In the genomic region with DNA sequence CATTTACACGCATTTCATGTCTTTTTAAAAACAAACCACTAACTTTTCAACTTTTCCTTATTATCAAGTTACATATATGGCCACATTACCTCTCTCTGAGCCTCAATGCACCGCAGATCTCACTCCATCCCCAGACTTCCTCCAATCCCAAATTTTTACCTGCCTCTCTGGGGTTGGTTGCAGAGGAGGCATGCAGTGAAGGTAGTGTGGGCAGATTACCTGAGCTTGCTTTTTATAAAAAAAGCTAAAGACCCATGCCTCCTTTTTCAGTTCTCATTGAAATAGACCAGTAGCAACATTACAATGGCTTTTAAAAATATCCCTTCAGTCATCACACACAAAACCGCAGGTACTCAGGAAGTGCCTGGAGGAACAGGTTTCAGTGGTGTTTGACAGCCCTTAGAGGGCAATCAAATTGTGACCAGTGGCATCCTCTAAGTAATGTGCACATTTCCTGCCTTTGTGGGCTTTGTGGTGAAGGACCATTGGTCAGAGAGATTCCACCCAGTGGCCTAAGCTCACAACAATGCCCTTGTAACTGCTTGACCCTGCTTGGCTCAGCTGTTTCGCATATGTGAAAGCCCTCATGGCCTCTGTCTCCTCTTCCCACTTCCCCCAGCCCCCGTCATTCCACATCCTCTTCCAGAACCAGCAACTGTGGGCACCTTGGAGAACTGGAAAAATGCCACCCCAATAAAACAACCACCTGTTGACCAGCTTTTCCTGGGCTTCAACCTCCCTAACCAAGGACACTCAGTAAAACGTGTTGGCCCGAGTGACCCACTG, we compare ENCODE assay signal across 8 cellular contexts. TPM values are rescaled to one million over a fixed set of nuclear protein-coding genes. Genes with fewer than 3 reads are reported as not detected.
DNase-seq lines count a peak whose midpoint lies in the region; ATAC-seq, FAIRE-seq and TF ChIP-seq lines count a peak whose summit lies in the region.

No MANE protein-coding gene starts in this region.

- H3K4me2 ChIP-seq in astrocyte (ENCODE audit: low read length), result no peak overlapping the region

- no peaks in the 10 kb centered on the region for H3K79me2 ChIP-seq in astrocyte (ENCODE audit: insufficient read depth, low read length)

- H3K9me3 Mint-ChIP-seq in astrocyte (ENCODE audit: unreplicated experiment) (peaks cover 6% of the 10 kb centered on the region), osteocyte (ENCODE audit: unreplicated experiment) (no peaks in the 10 kb centered on the region)

- H3K4me1 Mint-ChIP-seq in astrocyte (ENCODE audit: low read depth, unreplicated experiment) (peaks cover 20% of the 10 kb centered on the region), osteocyte (ENCODE audit: unreplicated experiment) (peaks cover 2% of the 10 kb centered on the region)

- intact Hi-C loops in mucosa of descending colon (cut with DNase I, micrococcal nuclease), result no loop called here

- H4K20me1 ChIP-seq in astrocyte (ENCODE audit: insufficient read depth, low read length), result no peaks in the 10 kb centered on the region

- no peak for FAIRE-seq in astrocyte (lab: Jason Lieb, UNC)

- H3K4me3 Mint-ChIP-seq in astrocyte (ENCODE audit: unreplicated experiment) (no peak overlapping the region), osteocyte (ENCODE audit: unreplicated experiment) (no peak overlapping the region)

- H3K27ac Mint-ChIP-seq in astrocyte (ENCODE audit: unreplicated experiment), result no peak overlapping the region
- no peak overlapping the region for H3K27ac Mint-ChIP-seq in osteocyte (ENCODE audit: unreplicated experiment)

- peak; percentile 44 for DNase-seq in EL
- DNase-seq in astrocyte (ENCODE audit: low read depth), result peak; percentile 7
- DNase-seq in mucosa of descending colon, result no peak
- DNase-seq in anterior cingulate cortex (lab: John Stamatoyannopoulos, UW), result no peak
- no peak for DNase-seq in osteocyte (ENCODE audit: extremely low spot score, unreplicated experiment)
- DNase-seq in activated naive CD4-positive, alpha-beta T cell treated with Interleukin-2 at 50 U/mL for 16 hours, result no peak

- H3K27ac ChIP-seq in astrocyte (ENCODE audit: low read depth, low read length), result no peak overlapping the region

- H3K9me3 ChIP-seq in astrocyte (ENCODE audit: insufficient read depth, low read depth, low read length) (no peaks in the 10 kb centered on the region), mucosa of descending colon (no peaks in the 10 kb centered on the region)

- no peak for TF ChIP-seq CTCF in astrocyte (IDR thresholded peaks at IDR 0.05; ENCODE audit: insufficient read depth, low read depth, low read length)
- TF ChIP-seq CTCF in mucosa of descending colon (IDR thresholded peaks at IDR 0.05), result no peak
- TF ChIP-seq CTCF in osteocyte (IDR thresholded peaks at IDR 0.05), result no peak

- H3K36me3 ChIP-seq in astrocyte (ENCODE audit: insufficient read depth, low read length), result no peaks in the 10 kb centered on the region
- no peaks in the 10 kb centered on the region for H3K36me3 ChIP-seq in mucosa of descending colon (ENCODE audit: low read depth)

- no peak overlapping the region for H3K9ac ChIP-seq in astrocyte (ENCODE audit: low read length)

- H3K4me3 ChIP-seq in astrocyte (ENCODE audit: insufficient read depth, low read depth, low read length) (no peak overlapping the region), mucosa of descending colon (no peak overlapping the region)

- H3K27me3 ChIP-seq in astrocyte (ENCODE audit: insufficient read depth, low read length), result no peaks in the 10 kb centered on the region

- H2AFZ ChIP-seq in astrocyte (ENCODE audit: low read depth, low read length), result no peak overlapping the region

- H3K4me1 ChIP-seq in astrocyte (ENCODE audit: insufficient read depth, low read length), result no peaks in the 10 kb centered on the region
- no peaks in the 10 kb centered on the region for H3K4me1 ChIP-seq in mucosa of descending colon (ENCODE audit: low read depth)

- H3K36me3 Mint-ChIP-seq in astrocyte (ENCODE audit: low read depth, unreplicated experiment) (peaks cover 2% of the 10 kb centered on the region), osteocyte (ENCODE audit: unreplicated experiment) (no peaks in the 10 kb centered on the region)

- ATAC-seq in GM21360 (IDR thresholded peaks at IDR 0.05; ENCODE audit: unreplicated experiment), result peak; percentile 82
- ATAC-seq in HG03457 (IDR thresholded peaks at IDR 0.05; ENCODE audit: unreplicated experiment), result peak; percentile 91
- ATAC-seq in mucosa of descending colon, result no peak

- H3K27me3 Mint-ChIP-seq in astrocyte (ENCODE audit: low read depth, unreplicated experiment) (peaks cover 7% of the 10 kb centered on the region), osteocyte (ENCODE audit: unreplicated experiment) (peaks cover 34% of the 10 kb centered on the region)

RNA-seq across cellular contexts. Expression of gene IL17A, which starts 30.2 kb away (rescaled TPM):
- total RNA-seq in astrocyte (not detected in 2 replicates), mucosa of descending colon (not detected), osteocyte (not detected in 2 replicates)

Comparison
In these comparisons a context has a peak if more than half of its experiments do, and no peak if none do; other contexts are left out.
1. DNase-seq: peak in EL (single experiment) and astrocyte (single experiment); none in mucosa of descending colon (0 of 3), anterior cingulate cortex (0 of 58), osteocyte (single experiment) and activated naive CD4-positive, alpha-beta T cell treated with Interleukin-2 at 50 U/mL for 16 hours (single experiment).